ENCODE assay signal across 27 cellular contexts in genomic region chr15:93831641-93832040, GRCh38.
"Had no signal": no experiment of that assay in that cellular context is flagged by ENCODE, and none has a peak within 500 bp of the region (broad histone marks: within the 10 kb centered on the region; RNA-seq: fewer than 3 reads in every experiment).

No MANE protein-coding gene starts in this region.

- FAIRE-seq: endothelial cell of umbilical vein, frontal cortex, urothelium cell line had no signal

- H3K27me3 Mint-ChIP-seq: memory B cell had no signal

- H3K4me1 Mint-ChIP-seq: immature natural killer cell; memory B cell; natural killer cell; stimulated activated effector memory CD8-positive, alpha-beta T cell treated with anti-CD3 and anti-CD28 coated beads, Interleukin-12 subunit alpha, Interleukin-12 subunit beta, amount 100 ng/mL, for 72 hours had no signal

- H3K9me3 ChIP-seq: esophagus muscularis mucosa, lower lobe of right lung, neutrophil, prostate gland, right atrium auricular region, thoracic aorta, tibial nerve, upper lobe of left lung had no signal

- H3K4me3 ChIP-seq: coronary artery, esophagus muscularis mucosa, lower lobe of right lung, prostate gland, right atrium auricular region, smooth muscle cell, thoracic aorta, tibial nerve, upper lobe of left lung had no signal

- H3K4me3 Mint-ChIP-seq: immature natural killer cell; memory B cell; natural killer cell; stimulated activated effector memory CD8-positive, alpha-beta T cell treated with anti-CD3 and anti-CD28 coated beads, Interleukin-12 subunit alpha, Interleukin-12 subunit beta, amount 100 ng/mL, for 72 hours had no signal

- H3K36me3 Mint-ChIP-seq: immature natural killer cell; memory B cell; natural killer cell; stimulated activated effector memory CD8-positive, alpha-beta T cell treated with anti-CD3 and anti-CD28 coated beads, Interleukin-12 subunit alpha, Interleukin-12 subunit beta, amount 100 ng/mL, for 72 hours had no signal

- H3K27ac Mint-ChIP-seq: immature natural killer cell; memory B cell; natural killer cell; stimulated activated effector memory CD8-positive, alpha-beta T cell treated with anti-CD3 and anti-CD28 coated beads, Interleukin-12 subunit alpha, Interleukin-12 subunit beta, amount 100 ng/mL, for 72 hours had no signal

- DNase-seq: dermis blood vessel endothelial cell; effector memory CD4-positive, alpha-beta T cell; hypothalamus; immature natural killer cell; islet precursor cell; left ventricle myocardium superior; lower lobe of right lung; natural killer cell; stimulated activated CD4-positive, alpha-beta T cell treated with anti-CD3 and anti-CD28 coated beads, Interleukin-12 subunit alpha, Interleukin-12 subunit beta, amount 100 ng/mL, for 4 hours; stimulated activated CD4-positive, alpha-beta T cell treated with anti-CD3 and anti-CD28 coated beads, Interleukin-1b, Interleukin-23, amount 100 ng/mL, for 48 hours; stimulated activated CD4-positive, alpha-beta T cell treated with anti-CD3 and anti-CD28 coated beads, Interleukin-4, amount 100 ng/mL, for 24 hours; stimulated activated naive CD8-positive, alpha-beta T cell treated with anti-CD3 and anti-CD28 coated beads, Interleukin-15, Interleukin-2, amounts not matched to agents 100 U/mL and 50 U/mL, for 24 hours; upper lobe of left lung had no signal

- ATAC-seq: left ventricle myocardium superior; lower lobe of right lung; natural killer cell; sciatic nerve; stimulated activated effector memory CD8-positive, alpha-beta T cell treated with anti-CD3 and anti-CD28 coated beads, Interleukin-12 subunit alpha, Interleukin-12 subunit beta, amount 100 ng/mL, for 72 hours; stimulated activated naive CD8-positive, alpha-beta T cell treated with anti-CD3 and anti-CD28 coated beads, Interleukin-15, Interleukin-2, amounts not matched to agents 100 U/mL and 50 U/mL, for 24 hours had no signal

- H3K4me1 ChIP-seq: lower lobe of right lung, prostate gland, right atrium auricular region, tibial nerve, upper lobe of left lung had no signal

- H3K27ac ChIP-seq: coronary artery, lower lobe of right lung, neutrophil, prostate gland, right atrium auricular region, thoracic aorta, tibial nerve, upper lobe of left lung had no signal

- H3K27me3 ChIP-seq: esophagus muscularis mucosa, neutrophil, tibial nerve, upper lobe of left lung had no signal

- H3K36me3 ChIP-seq: esophagus muscularis mucosa, lower lobe of right lung, neutrophil, prostate gland, right atrium auricular region, thoracic aorta, tibial nerve, upper lobe of left lung had no signal

- H3K9me3 Mint-ChIP-seq: immature natural killer cell; natural killer cell; stimulated activated effector memory CD8-positive, alpha-beta T cell treated with anti-CD3 and anti-CD28 coated beads, Interleukin-12 subunit alpha, Interleukin-12 subunit beta, amount 100 ng/mL, for 72 hours had no signal

- H3K4me2 ChIP-seq: smooth muscle cell had no signal
